ENCODE assay signal across 13 cellular contexts in the genomic region with DNA sequence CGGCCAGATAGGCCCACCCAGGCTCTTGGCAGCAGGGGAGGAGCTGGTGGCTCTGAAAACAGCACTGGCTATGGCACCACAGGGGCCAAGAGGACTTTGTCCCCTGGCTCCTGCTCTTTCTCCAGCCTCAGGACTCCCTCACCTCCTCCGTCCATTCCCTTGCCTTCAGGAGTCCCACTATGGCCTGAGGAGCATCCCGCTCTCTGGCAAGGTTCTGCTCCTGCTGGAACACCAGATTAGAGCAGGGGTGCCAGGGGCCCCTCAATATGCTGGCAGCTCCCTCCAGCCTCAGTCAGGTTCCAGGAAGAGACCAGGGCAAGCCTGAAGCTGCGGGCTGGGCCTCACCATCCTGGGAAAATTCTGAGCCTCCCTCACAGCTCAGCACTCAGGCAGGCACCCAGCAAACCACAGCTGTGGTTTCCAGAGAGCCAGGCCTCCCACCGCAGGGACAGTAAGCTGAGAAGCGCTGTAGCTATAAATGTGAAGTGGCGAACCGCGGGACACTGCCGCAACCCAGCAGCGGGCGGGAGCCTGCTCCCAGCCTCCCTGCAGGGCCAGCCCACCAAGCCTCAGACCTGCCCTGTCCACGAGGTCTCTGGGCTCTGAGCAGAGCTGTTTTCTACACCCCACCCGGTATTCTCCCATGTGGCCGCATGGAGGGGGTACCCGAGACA. TPM values are rescaled to one million over a fixed set of nuclear protein-coding genes. Genes with fewer than 3 reads are reported as not detected.
A peak's percentile ranks its signal among the peaks of the same experiment; 100 is the strongest.
DNase-seq lines count a peak whose midpoint lies in the region; ATAC-seq and TF ChIP-seq lines count a peak whose summit lies in the region.
"Had no signal": no experiment of that assay in that cellular context is flagged by ENCODE, and none has a peak within 500 bp of the region (broad histone marks: within the 10 kb centered on the region; RNA-seq: fewer than 3 reads in every experiment).

No MANE protein-coding gene starts in this region.

- H3K27me3 Mint-ChIP-seq in activated CD4-positive, alpha-beta memory T cell treated with anti-CD3 and anti-CD28 coated beads, Interleukin-2, amount 10 ng/mL, durations not matched to agents 7 days and 5 days: peaks cover 31% of the 10 kb centered on the region
- peaks cover 38 to 57% of the 10 kb centered on the region in 2 donors for H3K27me3 Mint-ChIP-seq in natural killer cell (ENCODE audit: low read depth in 2 of 2)
- H3K27me3 Mint-ChIP-seq in naive thymus-derived CD4-positive, alpha-beta T cell: peaks cover 20 to 42% (median 32%) of the 10 kb centered on the region in 5 donors

- no peak overlapping the region for H3K4me3 Mint-ChIP-seq in activated CD4-positive, alpha-beta memory T cell treated with anti-CD3 and anti-CD28 coated beads, Interleukin-2, amount 10 ng/mL, durations not matched to agents 7 days and 5 days
- no peak overlapping the region for H3K4me3 Mint-ChIP-seq in natural killer cell
- no peak overlapping the region for H3K4me3 Mint-ChIP-seq in naive thymus-derived CD4-positive, alpha-beta T cell
- H3K4me3 Mint-ChIP-seq: brain had no signal

- H3K4me3 ChIP-seq in naive thymus-derived CD4-positive, alpha-beta T cell (ENCODE audit: low read length): no peak overlapping the region
- H3K4me3 ChIP-seq: lung had no signal

- peaks cover 0 to 12% of the 10 kb centered on the region in 2 donors for H3K4me1 ChIP-seq in naive thymus-derived CD4-positive, alpha-beta T cell (ENCODE audit: control insufficient read depth in 2 of 2, insufficient read depth in 2 of 2, low read length in 2 of 2)

- no peak overlapping the region for H3K27ac Mint-ChIP-seq in activated CD4-positive, alpha-beta memory T cell treated with anti-CD3 and anti-CD28 coated beads, Interleukin-2, amount 10 ng/mL, durations not matched to agents 7 days and 5 days
- no peak overlapping the region for H3K27ac Mint-ChIP-seq in natural killer cell
- H3K27ac Mint-ChIP-seq in naive thymus-derived CD4-positive, alpha-beta T cell: no peak overlapping the region
- H3K27ac Mint-ChIP-seq: brain had no signal

- POLR2A ChIA-PET in activated CD4-positive, alpha-beta memory T cell treated with anti-CD3 and anti-CD28 coated beads, Interleukin-2, amount 10 ng/mL, durations not matched to agents 7 days and 5 days (lab: Charles Lee): interaction anchor here (0.6 kb wide), 1 partner anchor 35 kb away, joined by 3 read pairs; no protein-coding TSS in a partner anchor
- POLR2A ChIA-PET in naive thymus-derived CD4-positive, alpha-beta T cell (lab: Charles Lee): no interaction called here

- ATAC-seq in natural killer cell: peak in 2 of 3 donors; percentile 15 to 75
- no peak for ATAC-seq in naive thymus-derived CD4-positive, alpha-beta T cell
- ATAC-seq: Panc1 had no signal

- TF ChIP-seq CTCF in natural killer cell (IDR thresholded peaks at IDR 0.05): no peak

- DNase-seq in DMS79 (lab: John Stamatoyannopoulos, UW) (peak; percentile 6), DMS79 treated with DMSO at 0.1 percent for 48 hours (lab: John Stamatoyannopoulos, UW) (no peak), HK-2 (ENCODE audit: unreplicated experiment) (peak; percentile 77), natural killer cell (no peak), globus pallidus (ENCODE audit: low spot score) (no peak), iPS-NIHi11 (ENCODE audit: low spot score) (no peak)
- DNase-seq in activated CD4-positive, alpha-beta memory T cell treated with anti-CD3 and anti-CD28 coated beads, Interleukin-2, amount 10 ng/mL, durations not matched to agents 7 days and 5 days: peak; percentile 40
- no peak for DNase-seq in naive thymus-derived CD4-positive, alpha-beta T cell
- DNase-seq: activated CD4-positive, CD25-positive, alpha-beta regulatory T cell had no signal

- no peaks in the 10 kb centered on the region for H3K9me3 Mint-ChIP-seq in activated CD4-positive, alpha-beta memory T cell treated with anti-CD3 and anti-CD28 coated beads, Interleukin-2, amount 10 ng/mL, durations not matched to agents 7 days and 5 days
- H3K9me3 Mint-ChIP-seq in natural killer cell: no peaks in the 10 kb centered on the region
- H3K9me3 Mint-ChIP-seq in naive thymus-derived CD4-positive, alpha-beta T cell: no peaks in the 10 kb centered on the region
- H3K9me3 Mint-ChIP-seq: brain had no signal

- intact Hi-C loops in natural killer cell (cut with micrococcal nuclease): no loop called here
- intact Hi-C loops in naive thymus-derived CD4-positive, alpha-beta T cell (cut with micrococcal nuclease): no loop called here

- no peaks in the 10 kb centered on the region for H3K36me3 ChIP-seq in naive thymus-derived CD4-positive, alpha-beta T cell (ENCODE audit: control insufficient read depth in 2 of 3, insufficient read depth in 3 of 3, low read length in 3 of 3)

- no peak overlapping the region for H3K27ac ChIP-seq in naive thymus-derived CD4-positive, alpha-beta T cell (ENCODE audit: low read depth, low read length)
- H3K27ac ChIP-seq: 22Rv1 had no signal

- CTCF ChIA-PET in activated CD4-positive, alpha-beta memory T cell treated with anti-CD3 and anti-CD28 coated beads, Interleukin-2, amount 10 ng/mL, durations not matched to agents 7 days and 5 days (lab: Charles Lee): interaction anchor here (2.1 kb wide), 1 partner anchor 10 kb away, joined by 6 read pairs; no protein-coding TSS in a partner anchor
- CTCF ChIA-PET in naive thymus-derived CD4-positive, alpha-beta T cell (lab: Charles Lee): interaction anchor here (1.2 kb wide), 1 partner anchor 14 kb away, joined by 3 read pairs; no protein-coding TSS in a partner anchor

- peaks cover 7% of the 10 kb centered on the region for H3K4me1 Mint-ChIP-seq in activated CD4-positive, alpha-beta memory T cell treated with anti-CD3 and anti-CD28 coated beads, Interleukin-2, amount 10 ng/mL, durations not matched to agents 7 days and 5 days
- peaks cover 8 to 14% of the 10 kb centered on the region in 2 donors for H3K4me1 Mint-ChIP-seq in natural killer cell
- H3K4me1 Mint-ChIP-seq in naive thymus-derived CD4-positive, alpha-beta T cell: peaks cover 3 to 12% (median 8%) of the 10 kb centered on the region in 7 donors
- H3K4me1 Mint-ChIP-seq: brain had no signal

- H3K36me3 Mint-ChIP-seq in activated CD4-positive, alpha-beta memory T cell treated with anti-CD3 and anti-CD28 coated beads, Interleukin-2, amount 10 ng/mL, durations not matched to agents 7 days and 5 days (ENCODE audit: low read depth): no peaks in the 10 kb centered on the region
- H3K36me3 Mint-ChIP-seq in natural killer cell: no peaks in the 10 kb centered on the region
- H3K36me3 Mint-ChIP-seq in naive thymus-derived CD4-positive, alpha-beta T cell: peaks cover 0 to 7% (median 3%) of the 10 kb centered on the region in 5 donors
- H3K36me3 Mint-ChIP-seq: brain had no signal

- H3K9me3 ChIP-seq in naive thymus-derived CD4-positive, alpha-beta T cell (ENCODE audit: control insufficient read depth in 2 of 3, low read length in 3 of 3): no peaks in the 10 kb centered on the region

- peaks cover 0 to 2% of the 10 kb centered on the region in 2 donors for H3K27me3 ChIP-seq in naive thymus-derived CD4-positive, alpha-beta T cell (ENCODE audit: control insufficient read depth in 2 of 2, insufficient read depth in 2 of 2, low read length in 2 of 2)

RNA-seq across cellular contexts. Expression of gene C17orf100, which starts 25.7 kb away (rescaled TPM):
- 1 to 10 TPM; 1.1 to 1.9 TPM for total RNA-seq in activated CD4-positive, alpha-beta memory T cell treated with anti-CD3 and anti-CD28 coated beads, Interleukin-2, amount 10 ng/mL, durations not matched to agents 7 days and 5 days
- total RNA-seq in natural killer cell: under 1 TPM; 0.68 to 0.87 (median 0.82) TPM
- total RNA-seq in naive thymus-derived CD4-positive, alpha-beta T cell: 1 to 10 TPM; 1.9 to 6.1 (median 1.9) TPM
- 1 to 10 TPM; 6.1 to 9.5 TPM for polyA plus RNA-seq in naive thymus-derived CD4-positive, alpha-beta T cell

RNA-seq across cellular contexts. Expression of gene MED31, which starts 25.9 kb away (rescaled TPM):
- total RNA-seq in activated CD4-positive, alpha-beta memory T cell treated with anti-CD3 and anti-CD28 coated beads, Interleukin-2, amount 10 ng/mL, durations not matched to agents 7 days and 5 days: 10 to 100 TPM; 26.0 to 26.3 TPM
- total RNA-seq in natural killer cell: 10 to 100 TPM in 2 of 3 donors, 1 to 10 TPM in 1; 8.3 to 26.1 (median 19.1) TPM
- total RNA-seq in naive thymus-derived CD4-positive, alpha-beta T cell: 10 to 100 TPM; 21.4 to 41.2 (median 28.2) TPM
- polyA plus RNA-seq in naive thymus-derived CD4-positive, alpha-beta T cell: 10 to 100 TPM; 24.0 to 26.7 TPM

RNA-seq across cellular contexts. Expression of gene SLC13A5, which starts 35.9 kb away (rescaled TPM):
- total RNA-seq in activated CD4-positive, alpha-beta memory T cell treated with anti-CD3 and anti-CD28 coated beads, Interleukin-2, amount 10 ng/mL, durations not matched to agents 7 days and 5 days: not detected
- not detected for total RNA-seq in natural killer cell
- not detected for total RNA-seq in naive thymus-derived CD4-positive, alpha-beta T cell
- not detected for polyA plus RNA-seq in naive thymus-derived CD4-positive, alpha-beta T cell
- polyA plus RNA-seq: lung had no signal

RNA-seq across cellular contexts. Expression of gene TXNDC17, which starts 36.4 kb away (rescaled TPM):
- 10 to 100 TPM; 70.6 to 71.1 TPM for total RNA-seq in activated CD4-positive, alpha-beta memory T cell treated with anti-CD3 and anti-CD28 coated beads, Interleukin-2, amount 10 ng/mL, durations not matched to agents 7 days and 5 days
- total RNA-seq in natural killer cell: 10 to 100 TPM; 15.2 to 15.7 (median 15.4) TPM
- 10 to 100 TPM; 14.3 to 70.3 (median 18.5) TPM for total RNA-seq in naive thymus-derived CD4-positive, alpha-beta T cell
- polyA plus RNA-seq in naive thymus-derived CD4-positive, alpha-beta T cell: 10 to 100 TPM; 65.1 to 89.7 TPM

RNA-seq across cellular contexts. Expression of gene KIAA0753, which starts 36.8 kb away (rescaled TPM):
- 10 to 100 TPM; 13.0 to 14.6 TPM for total RNA-seq in activated CD4-positive, alpha-beta memory T cell treated with anti-CD3 and anti-CD28 coated beads, Interleukin-2, amount 10 ng/mL, durations not matched to agents 7 days and 5 days
- 10 to 100 TPM; 13.4 to 17.2 (median 15.4) TPM for total RNA-seq in natural killer cell
- total RNA-seq in naive thymus-derived CD4-positive, alpha-beta T cell: 10 to 100 TPM; 12.4 to 18.4 (median 17.9) TPM
- polyA plus RNA-seq in naive thymus-derived CD4-positive, alpha-beta T cell: 1 to 10 TPM; 2.6 to 3.5 TPM

Comparison
In these comparisons a context has a peak if more than half of its experiments do, and no peak if none do; other contexts are left out.
1. DNase-seq: peak in DMS79 (single experiment), HK-2 (single experiment) and activated CD4-positive, alpha-beta memory T cell treated with anti-CD3 and anti-CD28 coated beads, Interleukin-2, amount 10 ng/mL, durations not matched to agents 7 days and 5 days (single experiment); none in DMS79 treated with DMSO at 0.1 percent for 48 hours (single experiment), natural killer cell (single experiment), naive thymus-derived CD4-positive, alpha-beta T cell (0 of 9), globus pallidus (single experiment) and iPS-NIHi11 (single experiment).